ENCODE assay signal across 8 cellular contexts in the genomic region with DNA sequence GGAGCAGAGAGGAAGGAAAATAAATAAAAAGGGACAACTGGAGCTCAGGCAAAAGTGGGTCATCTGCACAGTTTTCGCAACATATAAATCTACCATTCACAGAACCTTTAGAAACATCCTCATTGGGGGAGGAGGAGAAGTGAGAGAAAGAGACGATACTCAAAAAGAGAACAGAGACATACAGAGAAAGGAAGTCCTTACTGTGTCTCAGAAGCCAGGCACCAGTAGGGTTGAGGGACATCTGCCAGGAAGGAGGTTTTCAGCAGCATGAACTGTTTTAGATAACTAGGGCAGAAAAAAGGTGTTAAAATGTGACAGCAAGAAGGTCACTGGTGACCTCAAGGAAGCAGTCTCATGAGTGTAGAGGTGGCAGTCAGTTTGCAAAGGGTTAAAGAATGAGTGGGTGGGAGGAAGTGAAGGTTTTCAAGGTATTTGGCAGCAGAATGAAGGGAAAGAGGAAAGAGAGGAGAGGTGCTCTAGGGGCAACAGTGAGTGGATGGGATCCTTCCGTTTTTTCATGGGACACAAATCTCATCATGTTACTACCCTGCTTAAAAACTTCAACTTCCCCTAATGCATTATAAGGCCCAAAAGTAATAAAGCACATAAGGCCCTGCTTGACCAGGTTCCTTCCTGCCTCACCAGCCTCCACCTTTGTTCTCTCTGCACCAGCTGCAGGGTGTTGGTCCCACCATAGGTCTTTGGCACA. TPM values are rescaled to one million over a fixed set of nuclear protein-coding genes. Genes with fewer than 3 reads are reported as not detected.
A peak's percentile ranks its signal among the peaks of the same experiment; 100 is the strongest.
DNase-seq lines count a peak whose midpoint lies in the region; ATAC-seq, FAIRE-seq and TF ChIP-seq lines count a peak whose summit lies in the region.

No MANE protein-coding gene starts in this region.

- no peak overlapping the region for H3K27ac ChIP-seq in DND-41 (ENCODE audit: low read length)
- H3K27ac ChIP-seq in small intestine (ENCODE audit: low read depth in 1 of 2, low read length in 1 of 2), result peak overlapping the region in 1 of 2 donors; percentile 48
- H3K27ac ChIP-seq in osteoblast (ENCODE audit: low read depth, low read length), result no peak overlapping the region

- H3K36me3 ChIP-seq in DND-41 (ENCODE audit: insufficient read depth, low read length) (no peaks in the 10 kb centered on the region), small intestine (ENCODE audit: control insufficient read depth in 2 of 2, insufficient read depth in 2 of 2, low read length in 2 of 2) (no peaks in the 10 kb centered on the region), osteoblast (ENCODE audit: insufficient read depth, low read length) (no peaks in the 10 kb centered on the region)

- H3K27me3 ChIP-seq in DND-41 (ENCODE audit: insufficient read depth, low read length, poor library complexity) (no peaks in the 10 kb centered on the region), small intestine (ENCODE audit: control insufficient read depth in 2 of 2, insufficient read depth in 2 of 2, low read length in 2 of 2) (no peaks in the 10 kb centered on the region), osteoblast (ENCODE audit: insufficient read depth, low read length) (no peaks in the 10 kb centered on the region)

- H4K20me1 ChIP-seq in DND-41 (ENCODE audit: insufficient read depth, low read length) (peaks cover 82% of the 10 kb centered on the region), osteoblast (ENCODE audit: insufficient read depth, low read length) (peaks cover 62% of the 10 kb centered on the region)

- TF ChIP-seq CTCF in DND-41 (IDR thresholded peaks at IDR 0.05; ENCODE audit: borderline replicate concordance, extremely low read depth, low read length, poor library complexity, severe bottlenecking), result no peak
- no peak for TF ChIP-seq CTCF in osteoblast (IDR thresholded peaks at IDR 0.05; ENCODE audit: extremely low read depth, low read depth, low read length)

- H3K4me3 Mint-ChIP-seq in activated naive CD8-positive, alpha-beta T cell treated with anti-CD3 and anti-CD28 coated beads for 36 hours, result no peak overlapping the region

- peaks cover 57% of the 10 kb centered on the region for H3K4me1 Mint-ChIP-seq in activated naive CD8-positive, alpha-beta T cell treated with anti-CD3 and anti-CD28 coated beads for 36 hours

- H2AFZ ChIP-seq in DND-41 (ENCODE audit: low read depth, low read length) (no peak overlapping the region), osteoblast (ENCODE audit: low read length) (no peak overlapping the region)

- H3K79me2 ChIP-seq in DND-41 (ENCODE audit: insufficient read depth, low read length), result peaks cover 96% of the 10 kb centered on the region
- peaks cover 96% of the 10 kb centered on the region for H3K79me2 ChIP-seq in osteoblast (ENCODE audit: insufficient read depth, low read length)

- H3K4me1 ChIP-seq in DND-41 (ENCODE audit: insufficient read depth, low read length), result peaks cover 24% of the 10 kb centered on the region
- H3K4me1 ChIP-seq in small intestine (ENCODE audit: control insufficient read depth in 2 of 2, insufficient read depth in 1 of 2, low read depth in 1 of 2, low read length in 1 of 2), result peaks cover 10 to 34% of the 10 kb centered on the region in 2 donors
- peaks cover 11% of the 10 kb centered on the region for H3K4me1 ChIP-seq in osteoblast (ENCODE audit: insufficient read depth, low read length)

- FAIRE-seq in small intestine (lab: Jason Lieb, UNC), result no peak

- DNase-seq in DND-41 (peak; percentile 18), small intestine (peak; percentile 16), osteoblast (ENCODE audit: insufficient read length, low spot score, missing footprints) (no peak), cortex of kidney (lab: John Stamatoyannopoulos, UW) (no peak), islet precursor cell (no peak)
- DNase-seq in activated naive CD8-positive, alpha-beta T cell treated with anti-CD3 and anti-CD28 coated beads for 36 hours, result peak; percentile 57

- H3K9me3 ChIP-seq in DND-41 (ENCODE audit: insufficient read depth, low read length, severe bottlenecking) (no peaks in the 10 kb centered on the region), small intestine (ENCODE audit: control insufficient read depth, low read depth) (no peaks in the 10 kb centered on the region), osteoblast (ENCODE audit: low read depth, low read length) (no peaks in the 10 kb centered on the region)

- ATAC-seq in DND-41 (ENCODE audit: insufficient read depth, low read depth) (peak; percentile 78), GM19452 (IDR thresholded peaks at IDR 0.05; ENCODE audit: unreplicated experiment) (peak; percentile 82), HG03354 (IDR thresholded peaks at IDR 0.05; ENCODE audit: poor library complexity, severe bottlenecking, unreplicated experiment) (peak; percentile 79)

- H3K9ac ChIP-seq in DND-41 (ENCODE audit: low read depth, low read length), result no peak overlapping the region

- no peaks in the 10 kb centered on the region for H3K9me3 Mint-ChIP-seq in activated naive CD8-positive, alpha-beta T cell treated with anti-CD3 and anti-CD28 coated beads for 36 hours

- H3K27ac Mint-ChIP-seq in activated naive CD8-positive, alpha-beta T cell treated with anti-CD3 and anti-CD28 coated beads for 36 hours, result no peak overlapping the region

- no peak overlapping the region for H3K4me2 ChIP-seq in DND-41 (ENCODE audit: insufficient read depth, low read length)
- H3K4me2 ChIP-seq in osteoblast (ENCODE audit: insufficient read depth, low read length), result no peak overlapping the region

- H3K27me3 Mint-ChIP-seq in activated naive CD8-positive, alpha-beta T cell treated with anti-CD3 and anti-CD28 coated beads for 36 hours, result no peaks in the 10 kb centered on the region

- WGBS in small intestine, 3 donors, result 56 to 88% (median 64%) methylated on average over 3 of the region's 3 CpGs

- H3K4me3 ChIP-seq in DND-41 (ENCODE audit: low read depth in 1 of 2, low read length in 2 of 2) (no peak overlapping the region), small intestine (ENCODE audit: low read depth in 1 of 2, low read length in 2 of 2) (no peak overlapping the region), osteoblast (ENCODE audit: insufficient read depth, low read length) (no peak overlapping the region)

- H3K36me3 Mint-ChIP-seq in activated naive CD8-positive, alpha-beta T cell treated with anti-CD3 and anti-CD28 coated beads for 36 hours, result peaks cover 10% of the 10 kb centered on the region

RNA-seq across cellular contexts. Expression of a gene that starts 9.5 kb away (rescaled TPM):
- total RNA-seq in activated naive CD8-positive, alpha-beta T cell treated with anti-CD3 and anti-CD28 coated beads for 36 hours, result 10 to 100 TPM; 85.6 to 88.0 TPM
- polyA plus RNA-seq in small intestine, result 10 to 100 TPM; 29.4 to 33.3 (median 31.9) TPM
- total RNA-seq in osteoblast, result 178 and 197 TPM in 2 replicates

Comparison
In these comparisons a context has a peak if more than half of its experiments do, and no peak if none do; other contexts are left out.
1. DNase-seq: peak in DND-41 (single experiment), activated naive CD8-positive, alpha-beta T cell treated with anti-CD3 and anti-CD28 coated beads for 36 hours (single experiment) and small intestine (single experiment); none in osteoblast (single experiment), cortex of kidney (single experiment) and islet precursor cell (single experiment).
2. Peak in every context shown above with its lines, with median percentiles within 50 percentile points of each other: ATAC-seq.